Comparison of ENCODE assay signal across 37 cellular contexts in the genomic region with DNA sequence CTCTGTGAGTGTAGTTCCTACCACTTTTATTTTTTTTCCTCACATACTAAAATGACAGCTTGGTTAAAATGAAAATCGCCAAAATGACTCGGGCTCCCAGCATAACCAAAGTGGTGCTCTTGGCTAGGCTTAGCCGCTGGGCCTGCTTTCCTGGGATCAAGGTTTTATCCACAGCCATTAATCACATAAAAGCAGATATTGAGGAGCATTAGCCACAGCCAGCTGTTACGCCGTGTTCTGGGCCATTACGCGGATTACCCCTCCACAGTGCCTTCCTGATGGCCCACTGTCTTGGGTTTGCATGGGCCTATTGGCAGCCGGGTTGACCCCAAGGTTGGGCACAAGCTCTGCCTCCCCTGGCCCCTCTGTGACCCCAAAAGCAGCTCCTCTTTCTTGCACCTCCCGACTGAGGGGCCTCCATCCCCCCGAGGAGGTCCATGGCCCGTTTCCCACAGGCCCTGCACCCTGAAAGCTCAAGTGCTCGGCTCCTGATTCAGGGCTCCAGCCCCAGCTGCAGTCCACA. TPM values are rescaled to one million over a fixed set of nuclear protein-coding genes. Genes with fewer than 3 reads are reported as not detected.
"Had no signal": no experiment of that assay in that cellular context is flagged by ENCODE, and none has a peak within 500 bp of the region (broad histone marks: within the 10 kb centered on the region; RNA-seq: fewer than 3 reads in every experiment).

No MANE protein-coding gene starts in this region.

- H3K27ac Mint-ChIP-seq: activated CD4-positive, alpha-beta memory T cell treated with anti-CD3 and anti-CD28 coated beads for 36 hours; activated CD4-positive, alpha-beta T cell treated with anti-CD3 and anti-CD28 coated beads for 36 hours; activated CD4-positive, alpha-beta T cell treated with anti-CD3 and anti-CD28 coated beads, Interleukin-2, amount 10 ng/mL, durations not matched to agents 24 days and 14 days; activated CD8-positive, alpha-beta memory T cell treated with anti-CD3 and anti-CD28 coated beads, Interleukin-2, amount 10 ng/mL, durations not matched to agents 7 days and 5 days; activated CD8-positive, alpha-beta T cell treated with anti-CD3 and anti-CD28 coated beads, Interleukin-2, amount 10 ng/mL, durations not matched to agents 7 days and 5 days; activated naive CD4-positive, alpha-beta T cell treated with anti-CD3 and anti-CD28 coated beads, Interleukin-2, amount 10 ng/mL, durations not matched to agents 7 days and 5 days; activated naive CD8-positive, alpha-beta T cell; dendritic cell treated with granulocyte-macrophage colony-stimulating factor and Interleukin-4, amounts not matched to agents 40 ng/mL and 50 ng/mL, for 4 days; endodermal cell; T-helper 17 cell; T-helper 2 cell treated with Interferon-gamma antibody and Interleukin-4, amounts not matched to agents 5 μg/mL and 100 μg/mL, for 36 hours had no signal

- H3K36me3 Mint-ChIP-seq: activated CD4-positive, alpha-beta memory T cell treated with anti-CD3 and anti-CD28 coated beads for 36 hours; activated CD8-positive, alpha-beta memory T cell treated with anti-CD3 and anti-CD28 coated beads, Interleukin-2, amount 10 ng/mL, durations not matched to agents 7 days and 5 days; activated naive CD4-positive, alpha-beta T cell treated with anti-CD3 and anti-CD28 coated beads, Interleukin-2, amount 10 ng/mL, durations not matched to agents 7 days and 5 days; activated naive CD8-positive, alpha-beta T cell had no signal

- H3K27ac ChIP-seq: brain microvascular endothelial cell, coronary artery, dorsolateral prefrontal cortex, gastroesophageal sphincter, heart right ventricle had no signal

- H3K27me3 ChIP-seq: brain microvascular endothelial cell had no signal

- H3K4me3 ChIP-seq: coronary artery, gastroesophageal sphincter, heart right ventricle had no signal

- H3K36me3 ChIP-seq: brain microvascular endothelial cell, gastroesophageal sphincter, heart right ventricle had no signal

- ATAC-seq: activated CD4-positive, alpha-beta T cell treated with anti-CD3 and anti-CD28 coated beads for 36 hours; activated CD8-positive, alpha-beta memory T cell treated with anti-CD3 and anti-CD28 coated beads, Interleukin-2, amount 10 ng/mL, durations not matched to agents 7 days and 5 days; activated CD8-positive, alpha-beta T cell treated with anti-CD3 and anti-CD28 coated beads, Interleukin-2, amount 10 ng/mL, durations not matched to agents 7 days and 5 days; esophagus mucosa; gastroesophageal sphincter; heart right ventricle; T-helper 17 cell had no signal

- DNase-seq: activated CD4-positive, alpha-beta memory T cell treated with anti-CD3 and anti-CD28 coated beads for 36 hours; activated CD4-positive, alpha-beta T cell treated with anti-CD3 and anti-CD28 coated beads for 36 hours; activated CD4-positive, alpha-beta T cell treated with anti-CD3 and anti-CD28 coated beads, Interleukin-2, amount 10 ng/mL, durations not matched to agents 24 days and 14 days; activated CD4-positive, CD25-positive, alpha-beta regulatory T cell; activated CD4-positive, CD25-positive, alpha-beta regulatory T cell treated with anti-CD3 and anti-CD28 coated beads, Interleukin-2, amount 50 U/mL, for 72 hours; activated CD8-positive, alpha-beta memory T cell treated with anti-CD3 and anti-CD28 coated beads, Interleukin-2, amount 10 ng/mL, durations not matched to agents 7 days and 5 days; activated CD8-positive, alpha-beta memory T cell treated with anti-CD3 and anti-CD28 coated beads, Interleukin-2, amount 50 U/mL, for 4 hours; activated CD8-positive, alpha-beta T cell treated with anti-CD3 and anti-CD28 coated beads, Interleukin-2, amount 10 ng/mL, durations not matched to agents 7 days and 5 days; activated gamma-delta T cell; activated naive CD4-positive, alpha-beta T cell; activated naive CD4-positive, alpha-beta T cell treated with anti-CD3 and anti-CD28 coated beads, Interleukin-2, amount 10 ng/mL, durations not matched to agents 7 days and 5 days; activated T-cell treated with anti-CD3 and anti-CD28 coated beads, Interleukin-2, amount 50 U/mL, for 1 hour; activated T-cell treated with anti-CD3 and anti-CD28 coated beads, Interleukin-2, amount 50 U/mL, for 48 hours; amniotic stem cell; anterior cingulate cortex; brain microvascular endothelial cell; dorsolateral prefrontal cortex; effector memory CD4-positive, alpha-beta T cell; endodermal cell; foreskin melanocyte; heart right ventricle; T-helper 1 cell; T-helper 17 cell; T1000 had no signal

- H3K9me3 Mint-ChIP-seq: activated CD4-positive, alpha-beta memory T cell treated with anti-CD3 and anti-CD28 coated beads for 36 hours; activated CD4-positive, alpha-beta T cell treated with anti-CD3 and anti-CD28 coated beads, Interleukin-2, amount 10 ng/mL, durations not matched to agents 24 days and 14 days; activated naive CD4-positive, alpha-beta T cell treated with anti-CD3 and anti-CD28 coated beads, Interleukin-2, amount 10 ng/mL, durations not matched to agents 7 days and 5 days; central memory CD8-positive, alpha-beta T cell; T-helper 2 cell treated with Interferon-gamma antibody and Interleukin-4, amounts not matched to agents 5 μg/mL and 100 μg/mL, for 36 hours had no signal

RNA-seq across cellular contexts. Expression of gene TRPM1, which starts 30.4 kb away (rescaled TPM):
- total RNA-seq: activated CD4-positive, alpha-beta memory T cell treated with anti-CD3 and anti-CD28 coated beads for 36 hours; activated CD4-positive, alpha-beta T cell treated with anti-CD3 and anti-CD28 coated beads for 36 hours; activated CD4-positive, alpha-beta T cell treated with anti-CD3 and anti-CD28 coated beads, Interleukin-2, amount 10 ng/mL, durations not matched to agents 24 days and 14 days; activated CD8-positive, alpha-beta memory T cell treated with anti-CD3 and anti-CD28 coated beads for 36 hours; activated CD8-positive, alpha-beta T cell treated with anti-CD3 and anti-CD28 coated beads, Interleukin-2, amount 10 ng/mL, durations not matched to agents 7 days and 5 days; astrocyte; cardiac septum; cerebellum; endodermal cell; epithelial cell of proximal tubule; esophagus mucosa; gastroesophageal sphincter; glomerular endothelial cell; heart right ventricle; T-helper 17 cell had no signal
